ENCODE assay signal across 25 cellular contexts in genomic region chr13:40779796-40780285, GRCh38.
"Had no signal": no experiment of that assay in that cellular context is flagged by ENCODE, and none has a peak within 500 bp of the region (broad histone marks: within the 10 kb centered on the region; RNA-seq: fewer than 3 reads in every experiment).

No MANE protein-coding gene starts in this region.

- H3K27me3 ChIP-seq: gastrocnemius medialis, neutrophil, right lobe of liver, suprapubic skin had no signal

- H3K27me3 Mint-ChIP-seq: memory B cell; naive B cell; natural killer cell treated with Interleukin-12 subunit alpha and Interleukin-12 subunit beta and Interleukin-15 and Interleukin-18, amount 100 ng/mL, for 72 hours; progenitor cell of endocrine pancreas; stimulated activated naive CD8-positive, alpha-beta T cell treated with anti-CD3 and anti-CD28 coated beads, Interleukin-15, amount 100 ng/mL, for 72 hours; type B pancreatic cell had no signal

- ATAC-seq: gastrocnemius medialis; left colon; left ventricle myocardium superior; lower lobe of right lung; mucosa of descending colon; natural killer cell treated with Interleukin-12 subunit alpha and Interleukin-12 subunit beta and Interleukin-15 and Interleukin-18, amount 100 ng/mL, for 72 hours; right lobe of liver; stimulated activated naive CD8-positive, alpha-beta T cell treated with anti-CD3 and anti-CD28 coated beads, Interleukin-15, amount 100 ng/mL, for 72 hours had no signal

- H3K36me3 Mint-ChIP-seq: memory B cell; mesothelial cell of epicardium; naive B cell; natural killer cell treated with Interleukin-12 subunit alpha and Interleukin-12 subunit beta and Interleukin-15 and Interleukin-18, amount 100 ng/mL, for 72 hours; type B pancreatic cell had no signal

- H3K27ac Mint-ChIP-seq: memory B cell, mesothelial cell of epicardium, naive B cell, progenitor cell of endocrine pancreas, type B pancreatic cell had no signal

- H3K4me3 Mint-ChIP-seq: memory B cell; mesothelial cell of epicardium; naive B cell; natural killer cell treated with Interleukin-12 subunit alpha and Interleukin-12 subunit beta and Interleukin-15 and Interleukin-18, amount 100 ng/mL, for 72 hours; neural crest cell; stimulated activated naive CD8-positive, alpha-beta T cell treated with anti-CD3 and anti-CD28 coated beads, Interleukin-15, amount 100 ng/mL, for 72 hours; type B pancreatic cell had no signal

- H3K36me3 ChIP-seq: gastrocnemius medialis, lower lobe of right lung, neutrophil, right lobe of liver, suprapubic skin had no signal

- H3K27ac ChIP-seq: coronary artery, gastrocnemius medialis, lower lobe of right lung, neutrophil, parathyroid adenoma, suprapubic skin had no signal

- H3K9me3 ChIP-seq: gastrocnemius medialis, lower lobe of right lung, mucosa of descending colon, neutrophil, right lobe of liver, suprapubic skin had no signal

- H3K4me3 ChIP-seq: coronary artery, gastrocnemius medialis, lower lobe of right lung, mucosa of descending colon, right lobe of liver, suprapubic skin had no signal

- H3K9me3 Mint-ChIP-seq: memory B cell; mesothelial cell of epicardium; naive B cell; natural killer cell treated with Interleukin-12 subunit alpha and Interleukin-12 subunit beta and Interleukin-15 and Interleukin-18, amount 100 ng/mL, for 72 hours; neural crest cell; stimulated activated naive CD8-positive, alpha-beta T cell treated with anti-CD3 and anti-CD28 coated beads, Interleukin-15, amount 100 ng/mL, for 72 hours; type B pancreatic cell had no signal

- DNase-seq: dermis blood vessel endothelial cell; effector memory CD4-positive, alpha-beta T cell; foreskin fibroblast; gastrocnemius medialis; left colon; left ventricle myocardium superior; lower lobe of right lung; mucosa of descending colon; naive B cell; right lobe of liver; small intestine; stimulated activated CD4-positive, alpha-beta T cell treated with anti-CD3 and anti-CD28 coated beads, Interleukin-15, amount 100 ng/mL, for 24 hours; stimulated activated CD4-positive, alpha-beta T cell treated with anti-CD3 and anti-CD28 coated beads, Interleukin-2, amount 100 ng/mL, for 48 hours; stimulated activated naive CD4-positive, alpha-beta T cell; stimulated activated naive CD8-positive, alpha-beta T cell treated with anti-CD3 and anti-CD28 coated beads, Interleukin-15, amount 100 ng/mL, for 72 hours had no signal

- H3K9ac ChIP-seq: parathyroid adenoma had no signal

- H3K4me1 ChIP-seq: parathyroid adenoma had no signal
